Comparison of ENCODE assay signal across 22 cellular contexts in the genomic region with DNA sequence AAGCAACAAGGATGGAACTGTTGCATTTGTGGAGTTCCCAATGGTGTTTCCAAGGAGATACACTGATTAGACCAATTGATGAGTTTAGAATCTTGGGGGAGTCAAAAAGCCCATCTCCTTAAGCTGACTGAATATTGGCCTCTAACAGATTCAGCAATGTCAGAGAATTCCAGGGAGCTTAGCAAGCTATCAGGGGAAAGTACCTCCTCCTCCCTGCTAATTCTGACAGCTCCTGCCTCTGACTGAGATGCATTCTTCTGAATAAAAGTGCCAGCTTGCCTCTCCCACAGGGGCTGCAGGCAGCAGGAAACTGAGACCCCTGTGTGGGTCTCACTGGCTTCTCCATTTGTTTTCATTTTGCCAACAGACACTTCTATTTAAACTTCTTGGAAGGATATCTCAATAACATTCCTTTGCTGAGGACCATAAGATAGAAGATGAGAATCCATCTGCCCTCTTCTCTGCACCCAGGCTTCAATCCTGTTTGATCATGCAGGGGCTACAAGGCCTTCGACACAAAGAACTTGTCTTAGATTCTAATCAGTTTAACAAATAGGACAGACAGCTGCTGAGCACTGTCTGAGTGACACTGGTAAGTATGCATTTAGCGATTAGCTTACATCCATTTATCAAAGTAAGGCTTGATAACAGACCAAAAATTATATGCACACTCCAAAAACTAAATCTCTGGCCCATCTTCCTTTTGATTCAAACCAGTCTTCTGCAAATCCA.
A peak's percentile ranks its signal among the peaks of the same experiment; 100 is the strongest.
DNase-seq lines count a peak whose midpoint lies in the region; TF ChIP-seq lines count a peak whose summit lies in the region.
"Had no signal": no experiment of that assay in that cellular context is flagged by ENCODE, and none has a peak within 500 bp of the region (broad histone marks: within the 10 kb centered on the region; RNA-seq: fewer than 3 reads in every experiment).

No MANE protein-coding gene starts in this region.

- H3K27ac ChIP-seq in GM23248 = no peak overlapping the region
- no peak overlapping the region for H3K27ac ChIP-seq in left ventricle myocardium inferior (replicated peaks)
- H3K27ac ChIP-seq: adrenal gland, hepatocyte, neutrophil, thyroid gland had no signal

- H3K9me3 Mint-ChIP-seq in neural crest cell = no peaks in the 10 kb centered on the region
- H3K9me3 Mint-ChIP-seq: activated CD4-positive, alpha-beta T cell treated with anti-CD3 and anti-CD28 coated beads, Interleukin-2, amount 10 ng/mL, durations not matched to agents 24 days and 14 days had no signal

- H3K9me2 ChIP-seq in GM23248 (ENCODE audit: insufficient read depth) = no peaks in the 10 kb centered on the region

- peaks cover 24% of the 10 kb centered on the region for H3K4me1 Mint-ChIP-seq in neural crest cell
- H3K4me1 Mint-ChIP-seq: activated CD4-positive, alpha-beta T cell treated with anti-CD3 and anti-CD28 coated beads, Interleukin-2, amount 10 ng/mL, durations not matched to agents 24 days and 14 days; CD8-positive, alpha-beta memory T cell; T-cell had no signal

- 75 to 77% methylated on average over 2 of the region's 2 CpGs for WGBS in GM23248 (ENCODE audit: low coverage in 1 of 2, low lambda C conversion rate in 2 of 2, missing lambda C conversion rate in 2 of 2), 2 experiments

- in situ Hi-C loops in GM23248 (cut with MboI) = no loop called here

- H3K79me2 ChIP-seq in GM23248 (ENCODE audit: insufficient read depth) = no peaks in the 10 kb centered on the region
- H3K79me2 ChIP-seq: hepatocyte had no signal

- H3K27ac Mint-ChIP-seq in neural crest cell (ENCODE audit: unreplicated experiment) = peak overlapping the region; percentile 28
- H3K27ac Mint-ChIP-seq: activated CD4-positive, alpha-beta T cell treated with anti-CD3 and anti-CD28 coated beads, Interleukin-2, amount 10 ng/mL, durations not matched to agents 24 days and 14 days; CD8-positive, alpha-beta memory T cell; effector memory CD8-positive, alpha-beta T cell; T-cell had no signal

- no peaks in the 10 kb centered on the region for H4K20me1 ChIP-seq in GM23248 (ENCODE audit: insufficient read depth)

- H3K4me3 ChIP-seq in GM23248 (no peak overlapping the region), left ventricle myocardium inferior (no peak overlapping the region)
- H3K4me3 ChIP-seq: adrenal gland, hepatocyte, thyroid gland had no signal

- H3K9ac ChIP-seq in GM23248 = no peak overlapping the region

- H3K4me3 Mint-ChIP-seq in neural crest cell = no peak overlapping the region
- H3K4me3 Mint-ChIP-seq: activated CD4-positive, alpha-beta T cell treated with anti-CD3 and anti-CD28 coated beads, Interleukin-2, amount 10 ng/mL, durations not matched to agents 24 days and 14 days; CD8-positive, alpha-beta memory T cell; effector memory CD8-positive, alpha-beta T cell; T-cell had no signal

- H3K36me3 ChIP-seq in GM23248 (ENCODE audit: low read depth) (no peaks in the 10 kb centered on the region), left ventricle myocardium inferior (no peaks in the 10 kb centered on the region)
- H3K36me3 ChIP-seq: adrenal gland, neutrophil, thyroid gland had no signal

- TF ChIP-seq CTCF in neural crest cell (conservative IDR thresholded peaks at IDR 0.05) (no peak), left ventricle myocardium inferior (IDR thresholded peaks at IDR 0.05; ENCODE audit: borderline replicate concordance) (no peak)

- intact Hi-C loops in left ventricle myocardium inferior (cut with micrococcal nuclease) = no loop called here

- no peak overlapping the region for H2AFZ ChIP-seq in GM23248
- H2AFZ ChIP-seq: hepatocyte had no signal

- H3K4me1 ChIP-seq in GM23248 (ENCODE audit: insufficient read depth) (peaks cover 47% of the 10 kb centered on the region), left ventricle myocardium inferior (no peaks in the 10 kb centered on the region)

- H3F3A ChIP-seq in GM23248 (ENCODE audit: insufficient read depth) = no peaks in the 10 kb centered on the region

- H3K9me3 ChIP-seq in GM23248 (ENCODE audit: low read depth) (no peaks in the 10 kb centered on the region), left ventricle myocardium inferior (replicated peaks) (no peaks in the 10 kb centered on the region)
- H3K9me3 ChIP-seq: adrenal gland, neutrophil, thyroid gland had no signal

- peak overlapping the region; percentile 1 for H3K4me2 ChIP-seq in GM23248 (ENCODE audit: unreplicated experiment)
- H3K4me2 ChIP-seq: hepatocyte had no signal

- no peaks in the 10 kb centered on the region for H3K27me3 Mint-ChIP-seq in neural crest cell (ENCODE audit: low read depth)
- H3K27me3 Mint-ChIP-seq: activated CD4-positive, alpha-beta T cell treated with anti-CD3 and anti-CD28 coated beads, Interleukin-2, amount 10 ng/mL, durations not matched to agents 24 days and 14 days; CD8-positive, alpha-beta memory T cell; effector memory CD8-positive, alpha-beta T cell; T-cell had no signal

- H3K27me3 ChIP-seq in GM23248 (replicated peaks; ENCODE audit: insufficient read depth) (no peaks in the 10 kb centered on the region), left ventricle myocardium inferior (ENCODE audit: low read depth) (peaks cover 3% of the 10 kb centered on the region)
- H3K27me3 ChIP-seq: adrenal gland, hepatocyte, neutrophil, thyroid gland had no signal

- DNase-seq in GM23248 = peak; percentile 52
- DNase-seq in astrocyte of the hippocampus (ENCODE audit: low read depth, low spot score) = peak; percentile 67
- DNase-seq in glomerular visceral epithelial cell (ENCODE audit: extremely low spot score) = peak; percentile 3
- no peak for DNase-seq in neural crest cell (ENCODE audit: low read depth, low spot score)
- DNase-seq in COLO829 (ENCODE audit: low spot score) = no peak
- no peak for DNase-seq in NK-92 treated with Interleukin-12 subunit alpha and Interleukin-12 subunit beta, amount 100 ng/mL, for 24 hours (lab: John Stamatoyannopoulos, UW)
- no peak for DNase-seq in superior temporal gyrus (ENCODE audit: extremely low spot score)
- DNase-seq in left ventricle myocardium inferior = no peak
- DNase-seq: activated CD4-positive, alpha-beta T cell treated with anti-CD3 and anti-CD28 coated beads, Interleukin-2, amount 10 ng/mL, durations not matched to agents 24 days and 14 days; activated CD8-positive, alpha-beta memory T cell treated with anti-CD3 and anti-CD28 coated beads, Interleukin-2, amount 50 U/mL, for 48 hours; activated effector memory CD4-positive, alpha-beta T cell treated with anti-CD3 and anti-CD28 coated beads, Interleukin-2, amount 50 U/mL, for 16 hours; adrenal gland; CD8-positive, alpha-beta memory T cell; DMS79; effector memory CD8-positive, alpha-beta T cell; NCI-H1092 treated with DMSO at 0.1 percent for 48 hours; NCI-H2081; NCI-H510A treated with DMSO at 0.1 percent for 48 hours; T-cell; thyroid gland had no signal

- H3K36me3 Mint-ChIP-seq in neural crest cell (ENCODE audit: low read depth) = no peaks in the 10 kb centered on the region
- H3K36me3 Mint-ChIP-seq: CD8-positive, alpha-beta memory T cell; T-cell had no signal

Comparison
In these comparisons a context has a peak if more than half of its experiments do, and no peak if none do; other contexts are left out.
1. DNase-seq: peak in GM23248 (single experiment), astrocyte of the hippocampus (single experiment) and glomerular visceral epithelial cell (single experiment); none in neural crest cell (single experiment), COLO829 (single experiment), NK-92 treated with Interleukin-12 subunit alpha and Interleukin-12 subunit beta, amount 100 ng/mL, for 24 hours (single experiment), superior temporal gyrus (single experiment) and left ventricle myocardium inferior (single experiment).